8 cellular contexts compared by ENCODE assay signal in the genomic region with DNA sequence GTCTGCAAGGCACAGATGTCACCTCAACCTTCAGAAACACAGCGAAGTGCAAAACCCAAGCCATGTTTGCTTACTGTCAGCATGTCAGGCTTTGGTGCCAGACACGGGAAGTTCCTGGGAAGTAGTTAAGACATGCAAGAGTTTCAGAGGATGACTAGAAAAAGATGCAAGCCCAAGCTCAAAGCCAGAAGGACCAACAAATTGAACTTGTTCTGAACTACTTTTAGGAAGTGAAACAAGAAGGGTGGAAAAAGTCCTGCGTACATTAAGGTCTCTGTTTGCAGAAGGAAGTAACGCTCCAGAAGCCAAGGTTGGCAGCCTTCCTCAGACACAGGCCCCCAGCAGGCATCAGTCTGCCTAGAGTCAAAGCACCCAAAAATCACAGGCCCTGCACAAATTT.
DNase-seq lines count a peak whose midpoint lies in the region; ATAC-seq and TF ChIP-seq lines count a peak whose summit lies in the region.

No MANE protein-coding gene starts in this region.

- DNase-seq in AML-193 (lab: John Stamatoyannopoulos, UW) (peak; percentile 51), RWPE1 (ENCODE audit: low spot score) (no peak), T-helper 9 cell (no peak), KG1 (lab: John Stamatoyannopoulos, UW) (no peak), iPS-NIHi11 (ENCODE audit: low spot score) (no peak), NCI-H1417 treated with DMSO at 0.1 percent for 48 hours (lab: John Stamatoyannopoulos, UW) (no peak)

- ATAC-seq in GM18511 (IDR thresholded peaks at IDR 0.05; ENCODE audit: unreplicated experiment): peak; percentile 51

- H3K27ac ChIP-seq in RWPE1: peak overlapping the region; percentile 14; the same call in 1 of the 2 replicates
- peak overlapping the region; percentile 54 for H3K27ac ChIP-seq in layer of hippocampus (ENCODE audit: low read depth, low read length)

- TF ChIP-seq CTCF in RWPE1 (conservative IDR thresholded peaks at IDR 0.05; ENCODE audit: low read depth): no peak

- CTCF ChIA-PET in RWPE1 (lab: Yijun Ruan, JAX): no interaction called here

- POLR2A ChIA-PET in RWPE1 (lab: Yijun Ruan, JAX; ENCODE audit: low non-redundant PET): no interaction called here

- no peaks in the 10 kb centered on the region for H3K27me3 ChIP-seq in layer of hippocampus (ENCODE audit: control insufficient read depth, insufficient read depth, low read length)

Comparison
In these comparisons a context has a peak if more than half of its experiments do, and no peak if none do; other contexts are left out.
1. DNase-seq: peak in AML-193 (2 of 2); none in RWPE1 (single experiment), T-helper 9 cell (single experiment), KG1 (single experiment), iPS-NIHi11 (single experiment) and NCI-H1417 treated with DMSO at 0.1 percent for 48 hours (single experiment).